Comparison of ENCODE assay signal across 2 cellular contexts in the genomic region with DNA sequence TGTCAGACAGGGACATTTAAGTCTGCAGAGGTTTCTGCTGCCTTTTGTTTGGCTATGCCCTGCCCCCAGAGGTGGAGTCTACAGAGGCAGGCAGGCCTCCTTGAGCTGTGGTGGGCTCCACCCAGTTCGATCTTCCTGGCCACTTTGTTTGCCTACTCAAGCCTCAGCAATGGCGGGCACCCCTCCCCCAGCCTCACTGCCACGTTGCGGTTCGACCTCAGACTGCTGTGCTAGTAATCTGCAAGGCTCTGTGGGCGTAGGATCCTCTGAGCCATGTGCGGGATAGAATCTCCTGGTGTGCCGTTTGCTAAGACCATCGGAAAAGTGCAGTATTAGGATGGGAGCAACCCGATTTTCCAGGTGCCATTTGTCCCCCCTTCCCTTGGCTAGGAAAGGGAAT. TPM values are rescaled to one million over a fixed set of nuclear protein-coding genes. Genes with fewer than 3 reads are reported as not detected.
"Had no signal": no experiment of that assay in that cellular context is flagged by ENCODE, and none has a peak within 500 bp of the region (broad histone marks: within the 10 kb centered on the region; RNA-seq: fewer than 3 reads in every experiment).

No MANE protein-coding gene starts in this region.

RNA-seq across cellular contexts. Expression of gene EPB41L4A, which starts 47.2 kb away (rescaled TPM):
- total RNA-seq: LHCN-M2, M059J had no signal
